15 cellular contexts compared by ENCODE assay signal in genomic region chr12:11978985-11979384, GRCh38.
DNase-seq lines count a peak whose midpoint lies in the region; ATAC-seq and TF ChIP-seq lines count a peak whose summit lies in the region.
"Had no signal": no experiment of that assay in that cellular context is flagged by ENCODE, and none has a peak within 500 bp of the region (broad histone marks: within the 10 kb centered on the region; RNA-seq: fewer than 3 reads in every experiment).

No MANE protein-coding gene starts in this region.

- no peak for ATAC-seq in central memory CD8-positive, alpha-beta T cell (replicated peaks; ENCODE audit: extremely low read depth, poor library complexity, severe bottlenecking)

- TF ChIP-seq EP300 in transverse colon (IDR thresholded peaks at IDR 0.05; ENCODE audit: low read depth): no peak

- intact Hi-C loops in activated naive CD4-positive, alpha-beta T cell treated with anti-CD3 and anti-CD28 coated beads for 36 hours (cut with micrococcal nuclease): no loop called here
- intact Hi-C loops in transverse colon (cut with DNase I; ENCODE audit: low total_unique reads): no loop called here

- no peaks in the 10 kb centered on the region for H3K27me3 Mint-ChIP-seq in activated naive CD4-positive, alpha-beta T cell treated with anti-CD3 and anti-CD28 coated beads for 36 hours (ENCODE audit: low read depth)
- no peaks in the 10 kb centered on the region for H3K27me3 Mint-ChIP-seq in central memory CD8-positive, alpha-beta T cell

- TF ChIP-seq CTCF in transverse colon (IDR thresholded peaks at IDR 0.05): no peak

- no peak overlapping the region for H3K27ac ChIP-seq in transverse colon
- H3K27ac ChIP-seq: parathyroid adenoma had no signal

- H3K36me3 Mint-ChIP-seq in activated naive CD4-positive, alpha-beta T cell treated with anti-CD3 and anti-CD28 coated beads for 36 hours (ENCODE audit: low read depth): peaks cover 2% of the 10 kb centered on the region
- H3K36me3 Mint-ChIP-seq in central memory CD8-positive, alpha-beta T cell (ENCODE audit: insufficient read depth): peaks cover 1% of the 10 kb centered on the region

- H3K27ac Mint-ChIP-seq in activated naive CD4-positive, alpha-beta T cell treated with anti-CD3 and anti-CD28 coated beads for 36 hours: peak overlapping the region; percentile 98
- peak overlapping the region; percentile 89 for H3K27ac Mint-ChIP-seq in central memory CD8-positive, alpha-beta T cell (ENCODE audit: low read depth)

- H3K27me3 ChIP-seq in transverse colon: no peaks in the 10 kb centered on the region

- no peaks in the 10 kb centered on the region for H3K36me3 ChIP-seq in transverse colon

- H3K4me3 Mint-ChIP-seq in activated naive CD4-positive, alpha-beta T cell treated with anti-CD3 and anti-CD28 coated beads for 36 hours: no peak overlapping the region
- no peak overlapping the region for H3K4me3 Mint-ChIP-seq in central memory CD8-positive, alpha-beta T cell

- in situ Hi-C loops in transverse colon (cut with MboI; ENCODE audit: low pct_ligation_motif_present in 1 of 4, low pct_unique_long_range_greater_than_20kb in 1 of 4, low sequenced_read_pairs in 3 of 4): no loop called here

- H3K9me3 ChIP-seq in transverse colon: no peaks in the 10 kb centered on the region

- peaks cover 51% of the 10 kb centered on the region for H3K4me1 Mint-ChIP-seq in activated naive CD4-positive, alpha-beta T cell treated with anti-CD3 and anti-CD28 coated beads for 36 hours (ENCODE audit: low read depth)
- peaks cover 33% of the 10 kb centered on the region for H3K4me1 Mint-ChIP-seq in central memory CD8-positive, alpha-beta T cell

- WGBS in transverse colon (ENCODE audit: low coverage in 1 of 2), 2 donors: 74 to 78% methylated on average over 1 of the region's 1 CpG

- CTCF ChIA-PET in activated naive CD4-positive, alpha-beta T cell treated with anti-CD3 and anti-CD28 coated beads for 36 hours (lab: Charles Lee): interaction anchor here (1.0 to 2.2 kb wide), 7 partner anchors 21 to 247 kb away, joined by 3 to 18 read pairs (median 4); no protein-coding TSS in a partner anchor

- no peak for TF ChIP-seq POLR2A in transverse colon (IDR thresholded peaks at IDR 0.05)

- H3K9me3 Mint-ChIP-seq in activated naive CD4-positive, alpha-beta T cell treated with anti-CD3 and anti-CD28 coated beads for 36 hours: no peaks in the 10 kb centered on the region
- no peaks in the 10 kb centered on the region for H3K9me3 Mint-ChIP-seq in central memory CD8-positive, alpha-beta T cell

- no peak overlapping the region for H3K4me3 ChIP-seq in transverse colon

- DNase-seq in activated naive CD4-positive, alpha-beta T cell treated with anti-CD3 and anti-CD28 coated beads for 36 hours: no peak
- DNase-seq in activated naive CD4-positive, alpha-beta T cell (lab: John Stamatoyannopoulos, UW): no peak
- peak; percentile 49 for DNase-seq in RPMI7951 (ENCODE audit: low read depth)
- no peak for DNase-seq in central memory CD8-positive, alpha-beta T cell (ENCODE audit: low spot score in 2 of 2)
- DNase-seq in renal cortical epithelial cell (ENCODE audit: low read depth): peak; percentile 76
- no peak for DNase-seq in NCI-H146 treated with DMSO at 0.1 percent for 48 hours (lab: John Stamatoyannopoulos, UW; ENCODE audit: unreplicated experiment)
- no peak for DNase-seq in transverse colon
- DNase-seq in LoVo (ENCODE audit: low spot score): no peak
- DNase-seq: activated CD4-positive, alpha-beta T cell treated with anti-CD3 and anti-CD28 coated beads, Interleukin-2, amount 50 U/mL, for 48 hours; activated gamma-delta T cell treated with Interleukin-2 at 50 U/mL for 16 hours; head of caudate nucleus; KBM-7; NCI-H146; NCI-H526 treated with DMSO at 0.1 percent for 48 hours had no signal

- no peaks in the 10 kb centered on the region for H3K4me1 ChIP-seq in transverse colon
- H3K4me1 ChIP-seq: parathyroid adenoma had no signal

Comparison
In these comparisons a context has a peak if more than half of its experiments do, and no peak if none do; other contexts are left out.
1. DNase-seq: peak in RPMI7951 (single experiment) and renal cortical epithelial cell (single experiment); none in activated naive CD4-positive, alpha-beta T cell treated with anti-CD3 and anti-CD28 coated beads for 36 hours (single experiment), activated naive CD4-positive, alpha-beta T cell (0 of 4), central memory CD8-positive, alpha-beta T cell (0 of 2), NCI-H146 treated with DMSO at 0.1 percent for 48 hours (single experiment), transverse colon (single experiment) and LoVo (single experiment).